In the genomic region with DNA sequence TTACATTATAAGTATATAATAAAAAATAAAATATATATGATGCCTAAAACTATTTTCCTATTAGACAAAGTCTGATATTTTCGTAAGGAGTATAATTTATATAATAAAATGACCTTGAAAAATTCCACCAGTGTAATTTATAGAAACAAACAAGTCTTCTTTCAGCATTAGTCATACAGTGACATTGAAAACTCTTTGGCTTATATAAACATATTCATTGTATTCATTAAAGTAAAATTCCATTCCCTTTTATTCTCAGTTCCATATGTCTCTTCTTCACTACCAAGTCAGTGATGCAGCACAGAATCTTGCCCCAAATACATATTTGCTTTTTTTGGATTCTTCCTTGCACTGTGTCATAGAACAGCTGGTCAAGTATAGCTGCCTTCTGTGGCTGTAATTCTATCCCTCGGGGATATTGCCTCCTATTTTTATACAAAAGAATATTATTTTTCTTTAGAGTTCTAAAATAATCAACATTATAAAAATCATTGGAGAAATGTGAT, we compare ENCODE assay signal across 27 cellular contexts.
DNase-seq lines count a peak whose midpoint lies in the region; ATAC-seq and TF ChIP-seq lines count a peak whose summit lies in the region.
"Had no signal": no experiment of that assay in that cellular context is flagged by ENCODE, and none has a peak within 500 bp of the region (broad histone marks: within the 10 kb centered on the region; RNA-seq: fewer than 3 reads in every experiment).

No MANE protein-coding gene starts in this region.

- H3K27me3 ChIP-seq in gastrocnemius medialis, result no peaks in the 10 kb centered on the region
- H3K27me3 ChIP-seq: ascending aorta, heart left ventricle, pancreas, right atrium auricular region, suprapubic skin had no signal

- peak; percentile 5 to 57 for DNase-seq in NCI-H446 (lab: John Stamatoyannopoulos, UW)
- DNase-seq in astrocyte of the cerebellum (ENCODE audit: low read depth), result peak; percentile 13
- DNase-seq in inferior parietal cortex (ENCODE audit: extremely low spot score), result peak; percentile 31
- DNase-seq in NCI-H82 treated with DMSO at 0.1 percent for 48 hours (lab: John Stamatoyannopoulos, UW; ENCODE audit: unreplicated experiment), result no peak
- DNase-seq in gastrocnemius medialis, result no peak
- DNase-seq: activated CD4-positive, alpha-beta T cell treated with anti-CD3 and anti-CD28 coated beads for 1 hour; activated CD8-positive, alpha-beta T cell treated with anti-CD3 and anti-CD28 coated beads for 36 hours; activated T-cell treated with anti-CD3 and anti-CD28 coated beads for 4 hours; Calu3; cerebellar nuclear complex; heart left ventricle; MV-4-11; NCI-H146; NCI-H82; nephron progenitor cell; pancreas; stimulated activated CD4-positive, alpha-beta T cell treated with anti-CD3 and anti-CD28 coated beads, Interleukin-4, amount 100 ng/mL, for 4 hours; T-helper 2 cell had no signal

- in situ Hi-C loops in astrocyte of the cerebellum (cut with HindIII; ENCODE audit: low sequenced_read_pairs) (no loop called here), gastrocnemius medialis (cut with MboI; ENCODE audit: low sequenced_read_pairs in 4 of 4) (no loop called here)

- H3K9me3 ChIP-seq in gastrocnemius medialis, result no peaks in the 10 kb centered on the region
- H3K9me3 ChIP-seq: ascending aorta, heart left ventricle, pancreas, right atrium auricular region, suprapubic skin had no signal

- H3K4me1 ChIP-seq in gastrocnemius medialis, result no peaks in the 10 kb centered on the region
- H3K4me1 ChIP-seq: ascending aorta, heart left ventricle, pancreas, right atrium auricular region, suprapubic skin had no signal

- TF ChIP-seq POLR2A in gastrocnemius medialis (IDR thresholded peaks at IDR 0.05), result no peak

- intact Hi-C loops in gastrocnemius medialis (cut with DNase I; ENCODE audit: low total_unique reads), result no loop called here

- H3K27ac ChIP-seq in gastrocnemius medialis, result no peak overlapping the region
- H3K27ac ChIP-seq: ascending aorta, heart left ventricle, KMS-11, pancreas, right atrium auricular region, suprapubic skin had no signal

- ATAC-seq in gastrocnemius medialis (no peak), HG02678 (IDR thresholded peaks at IDR 0.05; ENCODE audit: unreplicated experiment) (no peak), GM18867 (IDR thresholded peaks at IDR 0.05; ENCODE audit: unreplicated experiment) (no peak)
- ATAC-seq: activated CD8-positive, alpha-beta T cell treated with anti-CD3 and anti-CD28 coated beads for 36 hours; heart left ventricle; pancreas; SK-N-SH treated with all-trans-retinoic acid at 6 μM for 48 hours; stimulated activated memory B cell treated with anti-CD40 and anti-IgM and Interleukin-4, amounts not matched to agents 10 μg/mL and 1 μg/mL and 100 μg/mL, for 72 hours had no signal

- H3K36me3 ChIP-seq in gastrocnemius medialis, result no peaks in the 10 kb centered on the region
- H3K36me3 ChIP-seq: ascending aorta, heart left ventricle, pancreas, right atrium auricular region, suprapubic skin had no signal

- no peak overlapping the region for H3K4me3 ChIP-seq in astrocyte of the cerebellum (ENCODE audit: low read depth, low read length)
- H3K4me3 ChIP-seq in gastrocnemius medialis, result no peak overlapping the region
- H3K4me3 ChIP-seq: ascending aorta, heart left ventricle, lung, pancreas, right atrium auricular region, suprapubic skin had no signal

- TF ChIP-seq CTCF in astrocyte of the cerebellum (IDR thresholded peaks at IDR 0.05; ENCODE audit: low read depth, low read length, missing control alignments), result no peak
- TF ChIP-seq CTCF in gastrocnemius medialis (IDR thresholded peaks at IDR 0.05 in 4 of 5, conservative IDR thresholded peaks at IDR 0.05 in 1 of 5), result no peak

Comparison
In these comparisons a context has a peak if more than half of its experiments do, and no peak if none do; other contexts are left out.
1. DNase-seq: peak in NCI-H446 (2 of 2), astrocyte of the cerebellum (single experiment) and inferior parietal cortex (single experiment); none in NCI-H82 treated with DMSO at 0.1 percent for 48 hours (single experiment) and gastrocnemius medialis (0 of 2).